In the genomic region with DNA sequence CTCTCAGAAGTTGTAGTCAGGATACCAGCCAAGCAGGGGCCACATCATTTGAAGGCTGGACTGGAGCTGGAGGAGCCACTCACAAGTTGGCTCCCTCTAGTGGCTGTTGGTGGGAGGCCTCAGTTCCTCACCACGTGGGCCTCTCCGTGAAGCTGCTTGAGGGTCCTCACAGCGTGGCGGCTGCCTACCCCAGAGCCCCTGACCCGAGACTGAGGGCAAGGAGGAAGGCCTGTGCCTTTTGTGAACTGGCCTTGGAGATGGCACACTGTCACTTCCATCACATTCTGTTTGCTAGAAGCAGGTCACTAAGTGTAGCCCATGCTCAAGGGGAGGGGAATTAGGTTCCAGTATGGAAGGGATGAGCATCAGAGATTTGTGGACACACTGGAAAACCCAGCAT, we compare ENCODE assay signal across 7 cellular contexts. TPM values are rescaled to one million over a fixed set of nuclear protein-coding genes. Genes with fewer than 3 reads are reported as not detected.
DNase-seq lines count a peak whose midpoint lies in the region; ATAC-seq and TF ChIP-seq lines count a peak whose summit lies in the region.

No MANE protein-coding gene starts in this region.

- H3K27ac Mint-ChIP-seq in brain: peak overlapping the region in 2 of 5 experiments; percentile 27 to 46

- no peak overlapping the region for H3K4me3 Mint-ChIP-seq in brain

- no peak for ATAC-seq in GM21528 (IDR thresholded peaks at IDR 0.05; ENCODE audit: low FRiP score, unreplicated experiment)

- no peak overlapping the region for H3K27ac ChIP-seq in VCaP

- H3K36me3 Mint-ChIP-seq in brain: peaks cover 11% of the 10 kb centered on the region

- DNase-seq in NCI-H1105 treated with DMSO at 0.1 percent for 48 hours (lab: John Stamatoyannopoulos, UW) (peak; percentile 47), kidney epithelial cell (ENCODE audit: low read depth) (no peak)
- DNase-seq in stimulated activated CD4-positive, alpha-beta T cell treated with anti-CD3 and anti-CD28 coated beads, TNF-alpha, amount 100 ng/mL, for 4 hours (ENCODE audit: low read depth in 3 of 3): peak; percentile 47 to 62 (median 54)

- H3K36me3 ChIP-seq in kidney epithelial cell (ENCODE audit: control insufficient read depth, insufficient read depth, low read length): no peaks in the 10 kb centered on the region

- no peak overlapping the region for H3K4me3 ChIP-seq in kidney epithelial cell (ENCODE audit: low read depth, low read length)

- no peaks in the 10 kb centered on the region for H3K27me3 ChIP-seq in kidney epithelial cell (ENCODE audit: control insufficient read depth, insufficient read depth, low read length)

- peak; percentile 98 for TF ChIP-seq CTCF in GM12872 (IDR thresholded peaks at IDR 0.05; ENCODE audit: insufficient read depth, low read depth, low read length)
- TF ChIP-seq CTCF in VCaP (conservative IDR thresholded peaks at IDR 0.05): peak; percentile 86
- peak; percentile 57 to 71 for TF ChIP-seq CTCF in brain (conservative IDR thresholded peaks at IDR 0.05)
- TF ChIP-seq CTCF in kidney epithelial cell (IDR thresholded peaks at IDR 0.05; ENCODE audit: insufficient read depth, low read length, poor library complexity, severe bottlenecking): peak; percentile 87

- H3K27me3 Mint-ChIP-seq in brain: no peaks in the 10 kb centered on the region

- peaks cover 0 to 2% (median 0%) of the 10 kb centered on the region in 5 experiments for H3K9me3 Mint-ChIP-seq in brain

- peaks cover 17% of the 10 kb centered on the region for H3K4me1 Mint-ChIP-seq in brain

RNA-seq across cellular contexts. Expression of a gene that starts 14.6 kb away (rescaled TPM):
- 130 TPM for polyA plus RNA-seq in brain (ENCODE audit: insufficient read depth, low read depth, low replicate concordance)
- total RNA-seq in kidney epithelial cell: 59.4 and 78.2 TPM in 2 replicates

RNA-seq across cellular contexts. Expression of a gene that starts 27.1 kb away (rescaled TPM):
- polyA plus RNA-seq in brain (ENCODE audit: insufficient read depth, low read depth, low replicate concordance): 2.3 TPM
- 1.5 and 2.3 TPM in 2 replicates for total RNA-seq in kidney epithelial cell

RNA-seq across cellular contexts. Expression of a gene that starts 46.5 kb away (rescaled TPM):
- 1,738 TPM for polyA plus RNA-seq in brain (ENCODE audit: insufficient read depth, low read depth, low replicate concordance)
- total RNA-seq in kidney epithelial cell: 340 and 353 TPM in 2 replicates
